15 cellular contexts compared by ENCODE assay signal in genomic region chr18:10482363-10482984, GRCh38. TPM values are rescaled to one million over a fixed set of nuclear protein-coding genes. Genes with fewer than 3 reads are reported as not detected.
DNase-seq lines count a peak whose midpoint lies in the region; ATAC-seq, FAIRE-seq and TF ChIP-seq lines count a peak whose summit lies in the region.
"Had no signal": no experiment of that assay in that cellular context is flagged by ENCODE, and none has a peak within 500 bp of the region (broad histone marks: within the 10 kb centered on the region; RNA-seq: fewer than 3 reads in every experiment).

No MANE protein-coding gene starts in this region.

- H3K27ac Mint-ChIP-seq in activated CD8-positive, alpha-beta memory T cell treated with anti-CD3 and anti-CD28 coated beads, Interleukin-2, amount 10 ng/mL, durations not matched to agents 7 days and 5 days, result peak overlapping the region; percentile 52
- H3K27ac Mint-ChIP-seq: activated naive CD8-positive, alpha-beta T cell had no signal

- no peak for DNase-seq in activated CD8-positive, alpha-beta memory T cell treated with anti-CD3 and anti-CD28 coated beads, Interleukin-2, amount 10 ng/mL, durations not matched to agents 7 days and 5 days
- DNase-seq in activated CD8-positive, alpha-beta memory T cell treated with anti-CD3 and anti-CD28 coated beads, Interleukin-2, amount 50 U/mL, for 4 hours, result no peak
- DNase-seq in NB4 (ENCODE audit: low read depth) (peak; percentile 7), NCI-H748 (lab: John Stamatoyannopoulos, UW; ENCODE audit: unreplicated experiment) (no peak), frontal cortex (ENCODE audit: low spot score in 2 of 2) (no peak)
- no peak for DNase-seq in activated effector memory CD4-positive, alpha-beta T cell treated with anti-CD3 and anti-CD28 coated beads, Interleukin-2, amount 50 U/mL, for 16 hours
- DNase-seq in activated naive CD4-positive, alpha-beta T cell treated with Interleukin-2 at 50 U/mL for 16 hours, result no peak
- DNase-seq: COR-L47, lower lobe of right lung, spleen, tibial artery had no signal

- ATAC-seq in activated CD8-positive, alpha-beta memory T cell treated with anti-CD3 and anti-CD28 coated beads, Interleukin-2, amount 10 ng/mL, durations not matched to agents 7 days and 5 days, result no peak
- peak; percentile 15 for ATAC-seq in HG02623 (IDR thresholded peaks at IDR 0.05; ENCODE audit: unreplicated experiment)

- TF ChIP-seq POLR2A in NB4 (IDR thresholded peaks at IDR 0.05; ENCODE audit: extremely low read depth, insufficient read length), result no peak

- TF ChIP-seq CTCF in NB4 (IDR thresholded peaks at IDR 0.05; ENCODE audit: low read depth, low read length), result no peak

- no peak overlapping the region for H3K4me3 Mint-ChIP-seq in activated CD8-positive, alpha-beta memory T cell treated with anti-CD3 and anti-CD28 coated beads, Interleukin-2, amount 10 ng/mL, durations not matched to agents 7 days and 5 days
- H3K4me3 Mint-ChIP-seq: activated naive CD8-positive, alpha-beta T cell; central memory CD8-positive, alpha-beta T cell had no signal

- no peaks in the 10 kb centered on the region for H3K9me3 Mint-ChIP-seq in activated CD8-positive, alpha-beta memory T cell treated with anti-CD3 and anti-CD28 coated beads, Interleukin-2, amount 10 ng/mL, durations not matched to agents 7 days and 5 days (ENCODE audit: low read depth)
- H3K9me3 Mint-ChIP-seq: central memory CD8-positive, alpha-beta T cell had no signal

- peaks cover 23% of the 10 kb centered on the region for H3K4me1 Mint-ChIP-seq in activated CD8-positive, alpha-beta memory T cell treated with anti-CD3 and anti-CD28 coated beads, Interleukin-2, amount 10 ng/mL, durations not matched to agents 7 days and 5 days
- H3K4me1 Mint-ChIP-seq: central memory CD8-positive, alpha-beta T cell had no signal

- no peak for FAIRE-seq in frontal cortex (lab: Jason Lieb, UNC)

- CTCF ChIA-PET in activated CD8-positive, alpha-beta memory T cell treated with anti-CD3 and anti-CD28 coated beads, Interleukin-2, amount 10 ng/mL, durations not matched to agents 7 days and 5 days (lab: Charles Lee), result no interaction called here

- H3K27me3 Mint-ChIP-seq in activated CD8-positive, alpha-beta memory T cell treated with anti-CD3 and anti-CD28 coated beads, Interleukin-2, amount 10 ng/mL, durations not matched to agents 7 days and 5 days, result peaks cover 22% of the 10 kb centered on the region
- H3K27me3 Mint-ChIP-seq: activated naive CD8-positive, alpha-beta T cell had no signal

- H3K36me3 Mint-ChIP-seq in activated CD8-positive, alpha-beta memory T cell treated with anti-CD3 and anti-CD28 coated beads, Interleukin-2, amount 10 ng/mL, durations not matched to agents 7 days and 5 days, result no peaks in the 10 kb centered on the region
- H3K36me3 Mint-ChIP-seq: activated naive CD8-positive, alpha-beta T cell had no signal

- H3K4me3 ChIP-seq in NB4 (ENCODE audit: low read depth, low read length), result no peak overlapping the region
- H3K4me3 ChIP-seq: esophagus muscularis mucosa, lower lobe of right lung, tibial artery had no signal

RNA-seq across cellular contexts. Expression of gene APCDD1, which starts 28.0 kb away (rescaled TPM):
- not detected for total RNA-seq in activated CD8-positive, alpha-beta memory T cell treated with anti-CD3 and anti-CD28 coated beads, Interleukin-2, amount 10 ng/mL, durations not matched to agents 7 days and 5 days
- 10.6 TPM for total RNA-seq in frontal cortex

RNA-seq across cellular contexts. Expression of gene NAPG, which starts 43.4 kb away (rescaled TPM):
- total RNA-seq in activated CD8-positive, alpha-beta memory T cell treated with anti-CD3 and anti-CD28 coated beads, Interleukin-2, amount 10 ng/mL, durations not matched to agents 7 days and 5 days, result 10 to 100 TPM; 33.5 to 35.5 TPM
- 107 TPM for total RNA-seq in frontal cortex

Comparison
In these comparisons a context has a peak if more than half of its experiments do, and no peak if none do; other contexts are left out.
1. RNA of gene APCDD1, which starts 28.0 kb away (total RNA-seq): 10.6 TPM in frontal cortex (single experiment); not detected in activated CD8-positive, alpha-beta memory T cell treated with anti-CD3 and anti-CD28 coated beads, Interleukin-2, amount 10 ng/mL, durations not matched to agents 7 days and 5 days; every median in the first group is over 10 times any median in the second.